21 cellular contexts compared by ENCODE assay signal in the genomic region with DNA sequence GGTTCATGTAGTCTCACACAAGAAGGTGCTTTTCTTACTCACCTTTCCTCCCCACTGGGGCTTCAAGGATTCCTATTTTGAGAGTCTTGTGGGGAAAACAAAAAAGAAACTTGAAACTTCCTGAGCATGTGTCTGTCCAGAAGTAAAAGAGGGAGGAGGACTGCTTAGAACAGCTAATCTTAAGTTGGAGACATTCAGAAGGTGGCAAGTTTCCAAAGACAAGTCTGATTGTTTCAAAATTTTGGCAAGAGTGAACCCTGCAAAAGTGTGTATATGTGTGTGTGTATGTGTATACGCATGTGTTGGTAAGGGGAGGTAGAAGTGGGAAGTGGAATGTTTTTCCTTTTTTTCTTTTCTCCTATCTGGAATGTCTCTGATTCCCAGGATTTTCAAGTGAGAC.
"Had no signal": no experiment of that assay in that cellular context is flagged by ENCODE, and none has a peak within 500 bp of the region (broad histone marks: within the 10 kb centered on the region; RNA-seq: fewer than 3 reads in every experiment).

No MANE protein-coding gene starts in this region.

- H3K4me3 ChIP-seq: MG63, SJCRH30 had no signal

- H3K9me3 ChIP-seq: MG63, SJCRH30 had no signal

- H3K4me1 ChIP-seq: SJCRH30 had no signal

- DNase-seq: KBM-7, MG63, NCI-H1092, NCI-H1105 treated with DMSO at 0.1 percent for 48 hours, NCI-H1417 treated with DMSO at 0.1 percent for 48 hours, NCI-H146, NCI-H1694 treated with DMSO at 0.1 percent for 48 hours, NCI-H1930, NCI-H2081, NCI-H2107, NCI-H2227 treated with DMSO at 0.1 percent for 48 hours, NCI-H524, NCI-H526 treated with DMSO at 0.1 percent for 48 hours, NCI-H748 treated with DMSO at 0.1 percent for 48 hours, PC-3, SHP77 treated with DMSO at 0.1 percent for 48 hours, SJCRH30 had no signal

- H3K27me3 ChIP-seq: MG63, SJCRH30 had no signal

- ATAC-seq: Panc1, PC-3, Right ventricle myocardium inferior, SK-N-SH treated with all-trans-retinoic acid at 6 μM for 48 hours had no signal

- H3K27ac ChIP-seq: HL-60, SJCRH30 had no signal

- H3K36me3 ChIP-seq: MG63, SJCRH30 had no signal
